In genomic region chr21:44939532-44940115, GRCh38 we compare ENCODE assay signal across 1 cellular context.
TF ChIP-seq lines count a peak whose summit lies in the region.

TSS of gene SLX9 (plus strand) at chr21:44940029. CDS start at chr21:44940058, 29 bp downstream.

TF ChIP-seq in HepG2, 621 proteins besides CTCF, POLR2A, EP300 and RAD21 (continued from another document and continues in another):
- TF ChIP-seq BCL3 (CRISPR knock-in tag; IDR thresholded peaks at IDR 0.05) (no peak; the same call in 1 of the 2 replicates), AKNA (CRISPR knock-in tag; IDR thresholded peaks at IDR 0.05; ENCODE audit: borderline replicate concordance) (no peak), RAD51 (IDR thresholded peaks at IDR 0.05; ENCODE audit: borderline replicate concordance) (no peak), ISL2 (CRISPR knock-in tag; IDR thresholded peaks at IDR 0.05) (peak; percentile 78), RXRB (CRISPR knock-in tag; IDR thresholded peaks at IDR 0.05; ENCODE audit: borderline replicate concordance) (no peak), ZFP82 (CRISPR knock-in tag; IDR thresholded peaks at IDR 0.05; ENCODE audit: borderline replicate concordance) (0 out of 2 replicates have a peak, but pooled peaks have one; percentile 24), TBL1XR1 (IDR thresholded peaks at IDR 0.05; ENCODE audit: borderline replicate concordance, low read length, partially characterized antibody) (no peak), SYNCRIP (IDR thresholded peaks at IDR 0.05; ENCODE audit: insufficient read depth, low read depth, low read length) (no peak), ZNF333 (CRISPR knock-in tag; IDR thresholded peaks at IDR 0.05; ENCODE audit: borderline replicate concordance) (peak; percentile 95), ZNF766 (CRISPR knock-in tag; IDR thresholded peaks at IDR 0.05; ENCODE audit: borderline replicate concordance) (0 out of 2 replicates have a peak, but pooled peaks have one; percentile 28), CBX1 (IDR thresholded peaks at IDR 0.05; ENCODE audit: low read depth) (peak; percentile 31), KMT2A (CRISPR knock-in tag; IDR thresholded peaks at IDR 0.05) (peak; percentile 99), RBFOX2 (IDR thresholded peaks at IDR 0.05; ENCODE audit: low read depth, low read length) (peak; percentile 93), LCORL (IDR thresholded peaks at IDR 0.05) (no peak), LCORL (CRISPR knock-in tag; IDR thresholded peaks at IDR 0.05) (peak; percentile 63), ZNF512B (CRISPR knock-in tag; IDR thresholded peaks at IDR 0.05; ENCODE audit: borderline replicate concordance) (no peak), TRIM22 (IDR thresholded peaks at IDR 0.05) (no peak), ZC3H4 (CRISPR knock-in tag; IDR thresholded peaks at IDR 0.05; ENCODE audit: borderline replicate concordance) (no peak), ZNF543 (CRISPR knock-in tag; IDR thresholded peaks at IDR 0.05) (peak; percentile 89), GTF3A (CRISPR knock-in tag; conservative IDR thresholded peaks at IDR 0.05) (peak; percentile 86; the same call in 1 of the 2 replicates), ZNF282 (IDR thresholded peaks at IDR 0.05; ENCODE audit: partially characterized antibody) (no peak), PHF20 (CRISPR knock-in tag; IDR thresholded peaks at IDR 0.05) (peak; percentile 92), AHR (CRISPR knock-in tag; IDR thresholded peaks at IDR 0.05) (peak; percentile 71; the same call in 1 of the 2 replicates), ZNF383 (CRISPR knock-in tag; IDR thresholded peaks at IDR 0.05; ENCODE audit: borderline replicate concordance) (peak; percentile 73; the same call in 1 of the 2 replicates), ZBTB44 (CRISPR knock-in tag; IDR thresholded peaks at IDR 0.05) (no peak), MZF1 (CRISPR knock-in tag; IDR thresholded peaks at IDR 0.05; ENCODE audit: borderline replicate concordance) (no peak), ZNF136 (CRISPR knock-in tag; IDR thresholded peaks at IDR 0.05; ENCODE audit: low read depth) (no peak), BATF2 (CRISPR knock-in tag; IDR thresholded peaks at IDR 0.05) (peak; percentile 90), SP1 (IDR thresholded peaks at IDR 0.05) (no peak), SP1 (CRISPR knock-in tag; IDR thresholded peaks at IDR 0.05) (peak; percentile 67), ZBTB7B (CRISPR knock-in tag; IDR thresholded peaks at IDR 0.05) (peak; percentile 64), TCF12 (IDR thresholded peaks at IDR 0.05) (no peak), TCF12 (CRISPR knock-in tag; IDR thresholded peaks at IDR 0.05) (peak; percentile 87; the same call in 1 of the 2 replicates), NFE2 (CRISPR knock-in tag; IDR thresholded peaks at IDR 0.05) (no peak), MNT (IDR thresholded peaks at IDR 0.05) (no peak; the same call in 1 of the 2 replicates), ZNF225 (CRISPR knock-in tag; IDR thresholded peaks at IDR 0.05) (no peak), ZNF510 (CRISPR knock-in tag; IDR thresholded peaks at IDR 0.05; ENCODE audit: low read depth) (0 out of 2 replicates have a peak, but pooled peaks have one; percentile 53), GLI4 (CRISPR knock-in tag; IDR thresholded peaks at IDR 0.05; ENCODE audit: borderline replicate concordance) (no peak), MIXL1 (CRISPR knock-in tag; IDR thresholded peaks at IDR 0.05) (peak; percentile 57; the same call in 1 of the 2 replicates), ZNF329 (CRISPR knock-in tag; IDR thresholded peaks at IDR 0.05; ENCODE audit: low read depth) (peak; percentile 87), ZNF264 (CRISPR knock-in tag; IDR thresholded peaks at IDR 0.05) (no peak), ERF (CRISPR knock-in tag; IDR thresholded peaks at IDR 0.05) (peak; percentile 57; the same call in 1 of the 2 replicates), KLF16 (CRISPR knock-in tag; IDR thresholded peaks at IDR 0.05) (peak in 1 of 2 experiments; percentile 97; a peak in 2 of 4 replicates), ZNF616 (CRISPR knock-in tag; IDR thresholded peaks at IDR 0.05; ENCODE audit: low read depth) (no peak), CENPX (CRISPR knock-in tag; IDR thresholded peaks at IDR 0.05) (no peak), ZNF746 (CRISPR knock-in tag; IDR thresholded peaks at IDR 0.05) (peak; percentile 72; the same call in 1 of the 2 replicates), TEAD3 (CRISPR knock-in tag; optimal IDR thresholded peaks at IDR 0.05; ENCODE audit: borderline replicate concordance) (peak; percentile 61), NR2C2 (CRISPR knock-in tag; IDR thresholded peaks at IDR 0.05; ENCODE audit: borderline replicate concordance) (peak; percentile 94), JUN (CRISPR knock-in tag; IDR thresholded peaks at IDR 0.05) (no peak), MTA1 (CRISPR knock-in tag; IDR thresholded peaks at IDR 0.05; ENCODE audit: borderline replicate concordance) (peak; percentile 60; the same call in 1 of the 2 replicates), ZNF556 (CRISPR knock-in tag; IDR thresholded peaks at IDR 0.05; ENCODE audit: borderline replicate concordance) (peak; percentile 96; the same call in 1 of the 2 replicates), BRF2 (CRISPR knock-in tag; IDR thresholded peaks at IDR 0.05) (peak; percentile 74; the same call in 1 of the 2 replicates), ZNF501 (CRISPR knock-in tag; IDR thresholded peaks at IDR 0.05) (peak; percentile 96), MLX (CRISPR knock-in tag; IDR thresholded peaks at IDR 0.05) (0 out of 2 replicates have a peak, but pooled peaks have one; percentile 38), SMAD9 (CRISPR knock-in tag; IDR thresholded peaks at IDR 0.05) (no peak), SNRNP70 (IDR thresholded peaks at IDR 0.05; ENCODE audit: low read depth, low read length) (no peak), TAF15 (IDR thresholded peaks at IDR 0.05; ENCODE audit: low read depth, low read length, poor library complexity, severe bottlenecking) (peak; percentile 61)
